Comparison of ENCODE assay signal across 12 cellular contexts in the genomic region with DNA sequence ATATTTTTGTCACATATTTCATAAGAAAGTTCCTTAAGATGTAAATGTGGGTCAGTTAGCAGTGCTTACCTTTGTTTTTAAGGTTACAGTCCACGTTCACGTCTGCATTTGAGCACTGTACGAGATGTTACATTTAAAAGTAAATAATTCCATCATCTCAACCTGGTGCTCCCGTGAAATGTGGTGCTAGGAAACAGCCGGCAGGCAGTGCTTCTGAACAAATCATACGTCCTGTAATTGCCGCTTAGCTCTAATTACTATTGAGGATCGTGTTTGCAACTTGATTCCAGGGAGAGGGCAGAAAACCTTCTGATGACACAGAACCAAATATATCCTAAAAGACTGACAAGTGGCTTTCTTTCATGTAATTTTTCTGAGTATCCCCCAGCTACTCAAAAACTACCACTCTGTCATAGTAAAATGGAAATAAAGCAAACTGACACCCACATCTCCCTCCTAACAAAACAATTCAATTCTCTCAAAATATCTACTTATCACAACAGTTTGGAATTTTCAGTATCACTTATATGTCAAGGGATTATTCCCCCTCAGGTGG.
DNase-seq lines count a peak whose midpoint lies in the region; ATAC-seq lines count a peak whose summit lies in the region.
"Had no signal": no experiment of that assay in that cellular context is flagged by ENCODE, and none has a peak within 500 bp of the region (broad histone marks: within the 10 kb centered on the region; RNA-seq: fewer than 3 reads in every experiment).

No MANE protein-coding gene starts in this region.

- DNase-seq in NCI-H1092 (lab: John Stamatoyannopoulos, UW) (peak; percentile 32), NCI-H2227 (lab: John Stamatoyannopoulos, UW; ENCODE audit: unreplicated experiment) (peak; percentile 91), fibroblast of peridontal ligament (ENCODE audit: extremely low read depth) (peak; percentile 17), retina (peak; percentile 4), GM19240 (ENCODE audit: insufficient read length, low spot score) (no peak), Right ventricle myocardium inferior (ENCODE audit: missing footprints) (no peak)
- no peak for DNase-seq in central memory CD4-positive, alpha-beta T cell
- DNase-seq: activated effector memory CD4-positive, alpha-beta T cell treated with Interleukin-2 at 50 U/mL for 16 hours; CD4-positive, alpha-beta T cell; MG63; T-helper 17 cell had no signal

- no peak for ATAC-seq in GM21360 (IDR thresholded peaks at IDR 0.05; ENCODE audit: unreplicated experiment)
- no peak for ATAC-seq in Right ventricle myocardium inferior
- ATAC-seq: T-helper 17 cell had no signal

- intact Hi-C loops in Right ventricle myocardium inferior (cut with DNase I) = no loop called here

Comparison
In these comparisons a context has a peak if more than half of its experiments do, and no peak if none do; other contexts are left out.
1. DNase-seq: peak in NCI-H1092 (single experiment), NCI-H2227 (single experiment), fibroblast of peridontal ligament (single experiment) and retina (single experiment); none in GM19240 (single experiment), central memory CD4-positive, alpha-beta T cell (single experiment) and Right ventricle myocardium inferior (single experiment).